ENCODE assay signal across 10 cellular contexts in genomic region chr1:75338974-75339483, GRCh38.
DNase-seq lines count a peak whose midpoint lies in the region; ATAC-seq, FAIRE-seq and TF ChIP-seq lines count a peak whose summit lies in the region.
"Had no signal": no experiment of that assay in that cellular context is flagged by ENCODE, and none has a peak within 500 bp of the region (broad histone marks: within the 10 kb centered on the region; RNA-seq: fewer than 3 reads in every experiment).

No MANE protein-coding gene starts in this region.

- no peaks in the 10 kb centered on the region for H3K27me3 Mint-ChIP-seq in Calu3 (ENCODE audit: unreplicated experiment)
- peaks cover 3% of the 10 kb centered on the region for H3K27me3 Mint-ChIP-seq in progenitor cell of endocrine pancreas

- BruUV-seq in Calu3 (replicated peaks; lab: Mats Ljungman, UMichigan) = no TSS peak

- TF ChIP-seq CTCF in astrocyte of the spinal cord (IDR thresholded peaks at IDR 0.05; ENCODE audit: low read depth, low read length) (no peak), Calu3 (IDR thresholded peaks at IDR 0.05; ENCODE audit: unreplicated experiment) (no peak), progenitor cell of endocrine pancreas (IDR thresholded peaks at IDR 0.05; ENCODE audit: unreplicated experiment) (no peak)

- H3K36me3 Mint-ChIP-seq in Calu3 (ENCODE audit: insufficient read depth, unreplicated experiment) (no peaks in the 10 kb centered on the region), progenitor cell of endocrine pancreas (ENCODE audit: insufficient read depth) (no peaks in the 10 kb centered on the region)
- H3K36me3 Mint-ChIP-seq: mesothelial cell of epicardium had no signal

- H3K4me3 ChIP-seq in astrocyte of the spinal cord (ENCODE audit: low read depth, low read length) = no peak overlapping the region

- peak; percentile 72 for FAIRE-seq in GM18507 (lab: Jason Lieb, UNC)

- CTCF ChIA-PET in Calu3 (lab: Charles Lee) = no interaction called here

- H3K4me3 Mint-ChIP-seq in Calu3 (ENCODE audit: low read depth, unreplicated experiment) (no peak overlapping the region), progenitor cell of endocrine pancreas (ENCODE audit: low read depth) (no peak overlapping the region)
- H3K4me3 Mint-ChIP-seq: mesothelial cell of epicardium had no signal

- H3K27ac Mint-ChIP-seq in Calu3 (ENCODE audit: unreplicated experiment) (no peak overlapping the region), progenitor cell of endocrine pancreas (no peak overlapping the region)
- H3K27ac Mint-ChIP-seq: mesothelial cell of epicardium had no signal

- intact Hi-C loops in Calu3 (cut with micrococcal nuclease; ENCODE audit: unreplicated experiment) = no loop called here

- DNase-seq in GM18507 (ENCODE audit: extremely low spot score, insufficient read length, low read depth) = peak; percentile 5
- peak; percentile 15 for DNase-seq in astrocyte of the spinal cord (ENCODE audit: low read depth, low spot score)
- DNase-seq in Calu3 = no peak
- DNase-seq in NOMO-1 treated with dmso at 0.1 percent for 144 hours (lab: John Stamatoyannopoulos, UW; ENCODE audit: unreplicated experiment) = no peak
- no peak for DNase-seq in MV-4-11 (lab: John Stamatoyannopoulos, UW)
- no peak for DNase-seq in progenitor cell of endocrine pancreas (ENCODE audit: low spot score, unreplicated experiment)
- DNase-seq: dermis blood vessel endothelial cell had no signal

- in situ Hi-C loops in astrocyte of the spinal cord (cut with HindIII; ENCODE audit: low sequenced_read_pairs) = no loop called here

- no peaks in the 10 kb centered on the region for H3K4me1 Mint-ChIP-seq in Calu3 (ENCODE audit: low read depth, unreplicated experiment)
- peaks cover 20% of the 10 kb centered on the region for H3K4me1 Mint-ChIP-seq in progenitor cell of endocrine pancreas (ENCODE audit: low read depth)

- H3K9me3 Mint-ChIP-seq in Calu3 (ENCODE audit: low read depth, unreplicated experiment) (no peaks in the 10 kb centered on the region), progenitor cell of endocrine pancreas (ENCODE audit: low read depth) (no peaks in the 10 kb centered on the region)
- H3K9me3 Mint-ChIP-seq: mesothelial cell of epicardium had no signal

- peak; percentile 92 for ATAC-seq in GM21576 (IDR thresholded peaks at IDR 0.05; ENCODE audit: unreplicated experiment)
- ATAC-seq in HG03439 (IDR thresholded peaks at IDR 0.05; ENCODE audit: unreplicated experiment) = peak; percentile 99

Comparison
In these comparisons a context has a peak if more than half of its experiments do, and no peak if none do; other contexts are left out.
1. DNase-seq: peak in GM18507 (single experiment) and astrocyte of the spinal cord (single experiment); none in Calu3 (single experiment), NOMO-1 treated with dmso at 0.1 percent for 144 hours (single experiment), MV-4-11 (single experiment) and progenitor cell of endocrine pancreas (single experiment).